In the genomic region with DNA sequence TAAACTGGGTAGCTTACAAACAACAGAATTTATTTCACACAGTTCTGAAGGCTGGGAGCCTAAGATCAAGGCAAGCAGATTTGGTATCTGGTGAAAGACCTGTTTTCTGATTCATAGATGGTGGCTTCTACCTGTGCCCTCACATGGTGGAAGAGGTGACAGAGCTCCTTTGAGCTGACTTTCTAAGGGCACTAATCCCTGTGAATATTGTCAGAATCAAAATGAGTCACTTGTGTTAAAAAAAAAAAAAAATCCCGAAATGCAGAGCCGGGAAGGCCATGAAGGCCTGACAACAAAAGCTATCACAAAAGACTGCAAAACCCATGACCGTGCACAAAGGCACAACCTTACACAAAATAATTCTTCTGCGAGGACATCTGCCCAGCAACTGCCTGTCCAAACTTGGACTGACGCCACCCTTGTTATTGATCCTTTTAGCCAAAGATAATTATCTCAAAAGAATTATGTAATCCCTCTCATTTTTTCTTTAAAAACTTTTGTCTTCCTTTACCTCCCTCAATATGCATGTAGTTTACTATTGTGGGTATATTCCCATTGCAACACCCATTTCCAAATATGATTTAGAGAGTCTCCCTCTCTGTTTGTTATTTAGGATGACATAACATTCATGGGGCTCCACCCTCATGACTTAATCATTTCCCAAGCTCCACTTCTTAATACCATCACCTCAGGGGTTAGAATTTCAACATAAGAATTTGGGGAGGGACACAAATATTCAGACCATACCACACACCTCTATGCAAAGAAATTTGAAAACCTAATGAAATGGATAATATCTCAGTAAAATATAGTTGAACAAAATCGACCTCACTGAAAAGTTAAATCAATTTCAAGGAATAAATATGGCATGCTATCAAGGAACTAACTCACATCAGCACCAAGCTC, we compare ENCODE assay signal across 14 cellular contexts. TPM values are rescaled to one million over a fixed set of nuclear protein-coding genes. Genes with fewer than 3 reads are reported as not detected.
A peak's percentile ranks its signal among the peaks of the same experiment; 100 is the strongest.
DNase-seq lines count a peak whose midpoint lies in the region; ATAC-seq, FAIRE-seq and TF ChIP-seq lines count a peak whose summit lies in the region.
"Had no signal": no experiment of that assay in that cellular context is flagged by ENCODE, and none has a peak within 500 bp of the region (broad histone marks: within the 10 kb centered on the region; RNA-seq: fewer than 3 reads in every experiment).

No MANE protein-coding gene starts in this region.

- no peak for TF ChIP-seq RAD21 in A549 (conservative IDR thresholded peaks at IDR 0.05 in 1 of 2, IDR thresholded peaks at IDR 0.05 in 1 of 2)

- POLR2A ChIA-PET in A549 (lab: Yijun Ruan, JAX), result interaction anchor here (0.7 kb wide), 1 partner anchor 20 kb away, joined by 3 read pairs; the partner anchor contains the start of gene UBTD2
- POLR2A ChIA-PET in HEK293 (lab: Yijun Ruan, JAX), result no interaction called here

- H3K36me3 ChIP-seq in HEK293 (ENCODE audit: control insufficient read depth in 2 of 2, insufficient read depth in 1 of 2, low read length in 2 of 2), result no peaks in the 10 kb centered on the region

- no peaks in the 10 kb centered on the region for H3K4me1 ChIP-seq in A549
- H3K4me1 ChIP-seq in HEK293 (ENCODE audit: control insufficient read depth, insufficient read depth, low read length), result peaks cover 4% of the 10 kb centered on the region; the same call in 1 of the 2 replicates

- H3K9me3 ChIP-seq in A549, result peaks cover 11% of the 10 kb centered on the region; the same call in 2 of the 3 replicates
- H3K9me3 ChIP-seq in HEK293 (ENCODE audit: control insufficient read depth, insufficient read depth, low read depth, low read length), result no peaks in the 10 kb centered on the region

- TF ChIP-seq POLR2A in A549 (IDR thresholded peaks at IDR 0.05; ENCODE audit: low read length), result no peak

- intact Hi-C loops in Right ventricle myocardium inferior (cut with DNase I), result no loop called here

- 60% methylated on average over 6 of the region's 6 CpGs for WGBS in A549 (ENCODE audit: missing lambda C conversion rate)

- DNase-seq in A549 (ENCODE audit: low read depth in 1 of 2, low spot score in 1 of 2) (no peak), SHP77 (lab: John Stamatoyannopoulos, UW) (peak; percentile 42 to 45), fibroblast of peridontal ligament (ENCODE audit: extremely low read depth) (peak; percentile 14), pons (ENCODE audit: low spot score) (no peak), anterior cingulate cortex (lab: John Stamatoyannopoulos, UW) (no peak), activated gamma-delta T cell treated with Interleukin-2 at 50 U/mL for 16 hours (no peak), Right ventricle myocardium inferior (ENCODE audit: missing footprints) (no peak)
- DNase-seq: NCI-H1417, OCI-M1, posterior cingulate gyrus had no signal

- H3K27ac ChIP-seq in A549, result no peak overlapping the region
- no peak overlapping the region for H3K27ac ChIP-seq in HEK293 (ENCODE audit: extremely low read depth, low read depth, low read length)
- H3K27ac ChIP-seq: VCaP had no signal

- ATAC-seq in A549 (peak; percentile 32 to 50; a peak in 1 of 6 replicates), Right ventricle myocardium inferior (no peak)
- ATAC-seq: stimulated activated effector memory CD8-positive, alpha-beta T cell treated with anti-CD3 and anti-CD28 coated beads, Interleukin-12 subunit alpha, Interleukin-12 subunit beta, amount 100 ng/mL, for 72 hours had no signal

- TF ChIP-seq CTCF in A549 (IDR thresholded peaks at IDR 0.05) (no peak), HEK293 (tag by site-specific recombination; IDR thresholded peaks at IDR 0.05) (no peak)

- peak; percentile 18 for FAIRE-seq in A549 (lab: Jason Lieb, UNC)
- FAIRE-seq: endometrium had no signal

- H3K4me2 ChIP-seq in A549, result no peak overlapping the region

- no peak for TF ChIP-seq EP300 in A549 (IDR thresholded peaks at IDR 0.05)

- H3K4me3 ChIP-seq in A549 (no peak overlapping the region), HEK293 (ENCODE audit: low read depth, low read length) (no peak overlapping the region)

- CTCF ChIA-PET in A549 (lab: Yijun Ruan, JAX) (interaction anchor here (0.7 to 4.3 kb wide), 3 partner anchors 11 to 160 kb away, joined by 3 to 32 read pairs (median 3); no protein-coding TSS in a partner anchor), HEK293 (lab: Yijun Ruan, JAX) (interaction anchor here (0.6 kb wide), 2 partner anchors 182 to 789 kb away, joined by 5 read pairs; no protein-coding TSS in a partner anchor)

TF ChIP-seq in A549, 52 proteins besides CTCF, POLR2A, EP300 and RAD21:
- peak; percentile 28; the same call in 1 of the 2 replicates for TF ChIP-seq SREBF2 (IDR thresholded peaks at IDR 0.05)
- no peak for TF ChIP-seq CEBPB (IDR thresholded peaks at IDR 0.05)
- TF ChIP-seq JUN (IDR thresholded peaks at IDR 0.05), result no peak

TF ChIP-seq in HEK293, 187 proteins besides CTCF, POLR2A, EP300 and RAD21 (continues in another document):
- TF ChIP-seq KLF8 (tag by site-specific recombination; IDR thresholded peaks at IDR 0.05), result peak; percentile 53; the same call in 1 of the 2 replicates
- no peak for TF ChIP-seq ZNF280C (tag by site-specific recombination; IDR thresholded peaks at IDR 0.05)
- peak; percentile 16; the same call in 1 of the 2 replicates for TF ChIP-seq ZEB2 (tag by site-specific recombination; IDR thresholded peaks at IDR 0.05)
- peak; percentile 55; the same call in 1 of the 2 replicates for TF ChIP-seq ZNF184 (tag by site-specific recombination; IDR thresholded peaks at IDR 0.05)
- no peak for TF ChIP-seq ZNF24 (tag by site-specific recombination; IDR thresholded peaks at IDR 0.05)
- no peak for TF ChIP-seq ZNF501 (tag by site-specific recombination; IDR thresholded peaks at IDR 0.05)
- peak; percentile 89 for TF ChIP-seq ZNF76 (tag by site-specific recombination; IDR thresholded peaks at IDR 0.05; ENCODE audit: borderline replicate concordance, low read depth)
- no peak for TF ChIP-seq ZNF292 (tag by site-specific recombination; IDR thresholded peaks at IDR 0.05; ENCODE audit: borderline replicate concordance, low read depth)
- peak; percentile 19; the same call in 1 of the 2 replicates for TF ChIP-seq ZNF692 (tag by site-specific recombination; IDR thresholded peaks at IDR 0.05)
- TF ChIP-seq ZNF341 (tag by site-specific recombination; IDR thresholded peaks at IDR 0.05; ENCODE audit: low read depth), result no peak
- TF ChIP-seq SP3 (tag by site-specific recombination; IDR thresholded peaks at IDR 0.05), result peak; percentile 56

RNA-seq across cellular contexts. Expression of gene UBTD2, which starts 19.8 kb away (rescaled TPM):
- polyA plus RNA-seq in A549 (2011; rRNA removed) (20.9 and 22.8 TPM in 2 replicates), A549 (2017; fragmentation: RNase III; extraction: RNeasy Plus Mini Kit Qiagen cat#74134 plus additional on column Dnase treatment) (15.0 to 18.0 TPM (median 16.4 TPM) in 3 replicates)
- 6.6 and 8.1 TPM in 2 replicates for polyA plus RNA-seq in A549 (2012; cell fraction: cytosol; rRNA removed)
- polyA plus RNA-seq in A549 (2012; cell fraction: nucleus; rRNA removed), result 2.1 and 3.4 TPM in 2 replicates
- polyA minus RNA-seq in A549 (2011; rRNA and poly(A)+ RNA removed), result 11.1 and 11.8 TPM in 2 replicates
- total RNA-seq in Right ventricle myocardium inferior, result 8.6 TPM

Comparison
In these comparisons a context has a peak if more than half of its experiments do, and no peak if none do; other contexts are left out.
1. DNase-seq: peak in SHP77 (2 of 2) and fibroblast of peridontal ligament (single experiment); none in A549 (0 of 2), pons (single experiment), anterior cingulate cortex (0 of 58), activated gamma-delta T cell treated with Interleukin-2 at 50 U/mL for 16 hours (single experiment) and Right ventricle myocardium inferior (single experiment).